ENCODE assay signal across 9 cellular contexts in genomic region chr22:31625661-31626426, GRCh38. TPM values are rescaled to one million over a fixed set of nuclear protein-coding genes. Genes with fewer than 3 reads are reported as not detected.
A peak's percentile ranks its signal among the peaks of the same experiment; 100 is the strongest.
DNase-seq lines count a peak whose midpoint lies in the region; ATAC-seq and TF ChIP-seq lines count a peak whose summit lies in the region.
"Had no signal": no experiment of that assay in that cellular context is flagged by ENCODE, and none has a peak within 500 bp of the region (broad histone marks: within the 10 kb centered on the region; RNA-seq: fewer than 3 reads in every experiment).

No MANE protein-coding gene starts in this region.

- H3K4me3 ChIP-seq in thyroid gland (replicated peaks in 1 of 3), result peak overlapping the region in 1 of 3 donors; percentile 1

- DNase-seq in activated naive CD4-positive, alpha-beta T cell treated with anti-CD3 and anti-CD28 coated beads, Interleukin-2, amount 10 ng/mL, durations not matched to agents 7 days and 5 days, result no peak
- DNase-seq in activated naive CD4-positive, alpha-beta T cell treated with anti-CD3 and anti-CD28 coated beads, Interleukin-2, amount 50 U/mL, for 16 hours, result no peak
- peak; percentile 60 for DNase-seq in medulla oblongata (ENCODE audit: extremely low spot score)
- peak; percentile 52 to 55 for DNase-seq in thyroid gland
- no peak for DNase-seq in stimulated activated CD4-positive, alpha-beta T cell treated with anti-CD3 and anti-CD28 coated beads, Interleukin-4, amount 100 ng/mL, for 1 hour
- DNase-seq: DMS53 had no signal

- ATAC-seq in HG02763 (IDR thresholded peaks at IDR 0.05; ENCODE audit: unreplicated experiment) (no peak), HG03354 (IDR thresholded peaks at IDR 0.05; ENCODE audit: poor library complexity, severe bottlenecking, unreplicated experiment) (no peak)

- H3K27me3 Mint-ChIP-seq in activated naive CD4-positive, alpha-beta T cell treated with anti-CD3 and anti-CD28 coated beads, Interleukin-2, amount 10 ng/mL, durations not matched to agents 7 days and 5 days, result no peaks in the 10 kb centered on the region
- H3K27me3 Mint-ChIP-seq in dendritic cell treated with granulocyte-macrophage colony-stimulating factor and Interleukin-4, amounts not matched to agents 40 ng/mL and 50 ng/mL, for 4 days, result no peaks in the 10 kb centered on the region

- TF ChIP-seq CTCF in thyroid gland (IDR thresholded peaks at IDR 0.05), result no peak

- no peaks in the 10 kb centered on the region for H3K36me3 Mint-ChIP-seq in activated naive CD4-positive, alpha-beta T cell treated with anti-CD3 and anti-CD28 coated beads, Interleukin-2, amount 10 ng/mL, durations not matched to agents 7 days and 5 days
- H3K36me3 Mint-ChIP-seq in dendritic cell treated with granulocyte-macrophage colony-stimulating factor and Interleukin-4, amounts not matched to agents 40 ng/mL and 50 ng/mL, for 4 days (ENCODE audit: low read depth), result peaks cover 86% of the 10 kb centered on the region

- peaks cover 0 to 4% of the 10 kb centered on the region in 2 donors for H3K36me3 ChIP-seq in thyroid gland

- TF ChIP-seq POLR2A in thyroid gland (IDR thresholded peaks at IDR 0.05), result no peak

- 53 to 57% methylated on average over 25 to 30 of the region's 31 CpGs for WGBS in thyroid gland, 2 donors

- no peaks in the 10 kb centered on the region for H3K27me3 ChIP-seq in thyroid gland

- H3K4me1 ChIP-seq in thyroid gland, result peaks cover 36 to 43% of the 10 kb centered on the region in 2 donors

- H3K9me3 ChIP-seq in thyroid gland, result no peaks in the 10 kb centered on the region

- H3K27ac ChIP-seq in thyroid gland, result peak overlapping the region; percentile 25 to 85 (median 72)

- CTCF ChIA-PET in activated naive CD4-positive, alpha-beta T cell treated with anti-CD3 and anti-CD28 coated beads, Interleukin-2, amount 10 ng/mL, durations not matched to agents 7 days and 5 days (lab: Charles Lee), result no interaction called here

- intact Hi-C loops in dendritic cell treated with granulocyte-macrophage colony-stimulating factor and Interleukin-4, amounts not matched to agents 40 ng/mL and 50 ng/mL, for 4 days (cut with micrococcal nuclease), result no loop called here
- intact Hi-C loops in thyroid gland (cut with DNase I), result loop anchor here (10.0 kb wide), 1 partner anchor 181 kb away; no protein-coding TSS in a partner anchor

- peak overlapping the region; percentile 76 for H3K27ac Mint-ChIP-seq in activated naive CD4-positive, alpha-beta T cell treated with anti-CD3 and anti-CD28 coated beads, Interleukin-2, amount 10 ng/mL, durations not matched to agents 7 days and 5 days
- H3K27ac Mint-ChIP-seq in dendritic cell treated with granulocyte-macrophage colony-stimulating factor and Interleukin-4, amounts not matched to agents 40 ng/mL and 50 ng/mL, for 4 days, result peak overlapping the region; percentile 60

- no peak overlapping the region for H3K4me3 Mint-ChIP-seq in activated naive CD4-positive, alpha-beta T cell treated with anti-CD3 and anti-CD28 coated beads, Interleukin-2, amount 10 ng/mL, durations not matched to agents 7 days and 5 days
- H3K4me3 Mint-ChIP-seq in dendritic cell treated with granulocyte-macrophage colony-stimulating factor and Interleukin-4, amounts not matched to agents 40 ng/mL and 50 ng/mL, for 4 days, result no peak overlapping the region

- H3K4me1 Mint-ChIP-seq in activated naive CD4-positive, alpha-beta T cell treated with anti-CD3 and anti-CD28 coated beads, Interleukin-2, amount 10 ng/mL, durations not matched to agents 7 days and 5 days, result peaks cover 26% of the 10 kb centered on the region
- peaks cover 59% of the 10 kb centered on the region for H3K4me1 Mint-ChIP-seq in dendritic cell treated with granulocyte-macrophage colony-stimulating factor and Interleukin-4, amounts not matched to agents 40 ng/mL and 50 ng/mL, for 4 days (ENCODE audit: low read depth)

- no peaks in the 10 kb centered on the region for H3K9me3 Mint-ChIP-seq in activated naive CD4-positive, alpha-beta T cell treated with anti-CD3 and anti-CD28 coated beads, Interleukin-2, amount 10 ng/mL, durations not matched to agents 7 days and 5 days
- H3K9me3 Mint-ChIP-seq in dendritic cell treated with granulocyte-macrophage colony-stimulating factor and Interleukin-4, amounts not matched to agents 40 ng/mL and 50 ng/mL, for 4 days, result no peaks in the 10 kb centered on the region

RNA-seq across cellular contexts. Expression of gene PISD, which starts 36.2 kb away (rescaled TPM):
- total RNA-seq in thyroid gland, result 10 to 100 TPM; 34.5 to 59.0 (median 42.5) TPM

Comparison
In these comparisons a context has a peak if more than half of its experiments do, and no peak if none do; other contexts are left out.
1. DNase-seq: peak in medulla oblongata (single experiment) and thyroid gland (2 of 2); none in activated naive CD4-positive, alpha-beta T cell treated with anti-CD3 and anti-CD28 coated beads, Interleukin-2, amount 10 ng/mL, durations not matched to agents 7 days and 5 days (single experiment), activated naive CD4-positive, alpha-beta T cell treated with anti-CD3 and anti-CD28 coated beads, Interleukin-2, amount 50 U/mL, for 16 hours (single experiment) and stimulated activated CD4-positive, alpha-beta T cell treated with anti-CD3 and anti-CD28 coated beads, Interleukin-4, amount 100 ng/mL, for 1 hour (single experiment).